ENCODE assay signal across 1 cellular context in the genomic region with DNA sequence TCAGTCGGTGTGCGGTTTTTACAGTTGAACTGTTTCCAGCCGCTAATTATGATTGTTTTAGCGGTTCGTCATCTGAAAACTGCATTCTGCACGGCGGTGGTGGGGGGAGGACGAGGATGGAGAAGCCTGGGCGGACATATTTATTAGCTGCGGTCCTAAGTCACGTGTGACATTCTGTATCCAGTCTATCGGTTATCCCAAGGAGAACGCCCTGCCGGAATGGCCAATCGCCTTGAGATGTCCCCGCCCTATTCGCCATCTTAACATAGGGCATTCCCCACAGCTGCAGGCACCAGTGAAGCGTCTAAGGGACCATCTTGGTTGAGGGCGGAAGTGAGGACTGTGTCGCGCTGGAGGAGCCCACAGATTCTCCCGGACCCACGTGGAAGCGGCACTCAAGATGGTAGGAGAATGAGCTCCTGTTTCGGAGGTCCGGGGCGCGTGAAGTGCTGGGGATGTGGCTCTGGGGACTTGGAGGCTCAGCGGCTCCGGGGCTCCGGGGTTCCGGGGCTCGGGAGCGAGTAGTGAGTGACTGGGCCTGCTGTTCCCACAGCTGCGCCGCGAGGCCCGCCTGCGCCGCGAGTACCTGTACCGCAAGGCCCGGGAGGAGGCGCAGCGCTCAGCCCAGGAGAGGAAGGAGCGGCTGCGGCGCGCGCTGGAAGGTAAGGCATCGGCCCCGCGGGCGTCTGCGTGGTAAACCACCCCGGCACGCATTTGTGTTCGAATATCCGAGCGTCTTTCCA.
TF ChIP-seq lines count a peak whose summit lies in the region.

IMP4 (plus strand) TSS at position 365 of the 743 bp plus-strand sequence; CDS start at position 401, 36 bp downstream.

TF ChIP-seq in HepG2, 621 proteins besides CTCF, POLR2A, EP300 and RAD21 (continued from another document and continues in another):
- TF ChIP-seq, protein P1, sequence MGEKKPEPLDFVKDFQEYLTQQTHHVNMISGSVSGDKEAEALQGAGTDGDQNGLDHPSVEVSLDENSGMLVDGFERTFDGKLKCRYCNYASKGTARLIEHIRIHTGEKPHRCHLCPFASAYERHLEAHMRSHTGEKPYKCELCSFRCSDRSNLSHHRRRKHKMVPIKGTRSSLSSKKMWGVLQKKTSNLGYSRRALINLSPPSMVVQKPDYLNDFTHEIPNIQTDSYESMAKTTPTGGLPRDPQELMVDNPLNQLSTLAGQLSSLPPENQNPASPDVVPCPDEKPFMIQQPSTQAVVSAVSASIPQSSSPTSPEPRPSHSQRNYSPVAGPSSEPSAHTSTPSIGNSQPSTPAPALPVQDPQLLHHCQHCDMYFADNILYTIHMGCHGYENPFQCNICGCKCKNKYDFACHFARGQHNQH (CRISPR knock-in tag; IDR thresholded peaks at IDR 0.05): peak; percentile 91
- no peak; the same call in 1 of the 2 replicates for TF ChIP-seq ZNF652 (CRISPR knock-in tag; IDR thresholded peaks at IDR 0.05; ENCODE audit: borderline replicate concordance, low read depth)
- TF ChIP-seq NR2F2 (IDR thresholded peaks at IDR 0.05; ENCODE audit: borderline replicate concordance, low read depth): peak; percentile 15; the same call in 1 of the 2 replicates
- TF ChIP-seq ZNF446 (CRISPR knock-in tag; IDR thresholded peaks at IDR 0.05): no peak; the same call in 1 of the 2 replicates
- peak; percentile 82; the same call in 1 of the 2 replicates for TF ChIP-seq ZNF343 (CRISPR knock-in tag; IDR thresholded peaks at IDR 0.05)
- TF ChIP-seq PHF5A (CRISPR knock-in tag; IDR thresholded peaks at IDR 0.05; ENCODE audit: low read depth, unreplicated experiment): no peak
- 0 out of 2 replicates have a peak, but pooled peaks have one; percentile 64 for TF ChIP-seq ZNF558 (CRISPR knock-in tag; IDR thresholded peaks at IDR 0.05; ENCODE audit: borderline replicate concordance)
- no peak for TF ChIP-seq ZBTB8A (CRISPR knock-in tag; IDR thresholded peaks at IDR 0.05; ENCODE audit: borderline replicate concordance, low read depth)
- no peak for TF ChIP-seq SYNCRIP (IDR thresholded peaks at IDR 0.05; ENCODE audit: insufficient read depth, low read depth, low read length)
- TF ChIP-seq EZH2 (conservative IDR thresholded peaks at IDR 0.05; ENCODE audit: low read depth, low read length): no peak
- TF ChIP-seq ZNF616 (CRISPR knock-in tag; IDR thresholded peaks at IDR 0.05; ENCODE audit: low read depth): peak; percentile 86; the same call in 1 of the 2 replicates
- no peak for TF ChIP-seq CBX1 (IDR thresholded peaks at IDR 0.05; ENCODE audit: low read depth)
- TF ChIP-seq FOXP1 (IDR thresholded peaks at IDR 0.05): no peak
- TF ChIP-seq FOXP1 (CRISPR knock-in tag; IDR thresholded peaks at IDR 0.05): 0 out of 2 replicates have a peak, but pooled peaks have one; percentile 16
- peak; percentile 12; the same call in 1 of the 2 replicates for TF ChIP-seq ZNF598 (CRISPR knock-in tag; IDR thresholded peaks at IDR 0.05; ENCODE audit: borderline replicate concordance)
- no peak for TF ChIP-seq ARNT (IDR thresholded peaks at IDR 0.05)
- TF ChIP-seq, protein P2, sequence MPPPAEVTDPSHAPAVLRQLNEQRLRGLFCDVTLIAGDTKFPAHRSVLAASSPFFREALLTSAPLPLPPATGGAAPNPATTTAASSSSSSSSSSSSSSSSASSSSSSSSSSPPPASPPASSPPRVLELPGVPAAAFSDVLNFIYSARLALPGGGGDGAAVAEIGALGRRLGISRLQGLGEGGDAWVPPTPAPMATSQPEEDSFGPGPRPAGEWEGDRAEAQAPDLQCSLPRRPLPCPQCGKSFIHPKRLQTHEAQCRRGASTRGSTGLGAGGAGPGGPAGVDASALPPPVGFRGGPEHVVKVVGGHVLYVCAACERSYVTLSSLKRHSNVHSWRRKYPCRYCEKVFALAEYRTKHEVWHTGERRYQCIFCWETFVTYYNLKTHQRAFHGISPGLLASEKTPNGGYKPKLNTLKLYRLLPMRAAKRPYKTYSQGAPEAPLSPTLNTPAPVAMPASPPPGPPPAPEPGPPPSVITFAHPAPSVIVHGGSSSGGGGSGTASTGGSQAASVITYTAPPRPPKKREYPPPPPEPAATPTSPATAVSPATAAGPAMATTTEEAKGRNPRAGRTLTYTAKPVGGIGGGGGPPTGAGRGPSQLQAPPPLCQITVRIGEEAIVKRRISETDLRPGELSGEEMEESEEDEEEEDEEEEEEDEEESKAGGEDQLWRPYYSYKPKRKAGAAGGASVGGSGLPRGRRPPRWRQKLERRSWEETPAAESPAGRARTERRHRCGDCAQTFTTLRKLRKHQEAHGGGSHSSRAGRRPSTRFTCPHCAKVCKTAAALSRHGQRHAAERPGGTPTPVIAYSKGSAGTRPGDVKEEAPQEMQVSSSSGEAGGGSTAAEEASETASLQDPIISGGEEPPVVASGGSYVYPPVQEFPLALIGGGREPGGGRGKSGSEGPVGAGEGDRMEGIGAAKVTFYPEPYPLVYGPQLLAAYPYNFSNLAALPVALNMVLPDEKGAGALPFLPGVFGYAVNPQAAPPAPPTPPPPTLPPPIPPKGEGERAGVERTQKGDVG (CRISPR knock-in tag; IDR thresholded peaks at IDR 0.05; ENCODE audit: borderline replicate concordance): peak; percentile 51; the same call in 1 of the 2 replicates
- no peak; the same call in 1 of the 2 replicates for TF ChIP-seq ZNF629 (CRISPR knock-in tag; conservative IDR thresholded peaks at IDR 0.05)
- 0 out of 2 replicates have a peak, but pooled peaks have one; percentile 23 for TF ChIP-seq ZNF543 (CRISPR knock-in tag; IDR thresholded peaks at IDR 0.05)
- TF ChIP-seq, protein P3, sequence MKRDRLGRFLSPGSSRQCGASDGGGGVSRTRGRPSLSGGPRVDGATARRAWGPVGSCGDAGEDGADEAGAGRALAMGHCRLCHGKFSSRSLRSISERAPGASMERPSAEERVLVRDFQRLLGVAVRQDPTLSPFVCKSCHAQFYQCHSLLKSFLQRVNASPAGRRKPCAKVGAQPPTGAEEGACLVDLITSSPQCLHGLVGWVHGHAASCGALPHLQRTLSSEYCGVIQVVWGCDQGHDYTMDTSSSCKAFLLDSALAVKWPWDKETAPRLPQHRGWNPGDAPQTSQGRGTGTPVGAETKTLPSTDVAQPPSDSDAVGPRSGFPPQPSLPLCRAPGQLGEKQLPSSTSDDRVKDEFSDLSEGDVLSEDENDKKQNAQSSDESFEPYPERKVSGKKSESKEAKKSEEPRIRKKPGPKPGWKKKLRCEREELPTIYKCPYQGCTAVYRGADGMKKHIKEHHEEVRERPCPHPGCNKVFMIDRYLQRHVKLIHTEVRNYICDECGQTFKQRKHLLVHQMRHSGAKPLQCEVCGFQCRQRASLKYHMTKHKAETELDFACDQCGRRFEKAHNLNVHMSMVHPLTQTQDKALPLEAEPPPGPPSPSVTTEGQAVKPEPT (CRISPR knock-in tag; IDR thresholded peaks at IDR 0.05; ENCODE audit: low read depth): peak; percentile 90; the same call in 1 of the 2 replicates
- TF ChIP-seq SSRP1 (CRISPR knock-in tag; IDR thresholded peaks at IDR 0.05): no peak
- TF ChIP-seq MXI1 (IDR thresholded peaks at IDR 0.05; ENCODE audit: borderline replicate concordance, low read depth, low read length): peak; percentile 99
- TF ChIP-seq HNRNPUL1 (IDR thresholded peaks at IDR 0.05; ENCODE audit: low read depth, low read length): no peak
- TF ChIP-seq, protein P4, sequence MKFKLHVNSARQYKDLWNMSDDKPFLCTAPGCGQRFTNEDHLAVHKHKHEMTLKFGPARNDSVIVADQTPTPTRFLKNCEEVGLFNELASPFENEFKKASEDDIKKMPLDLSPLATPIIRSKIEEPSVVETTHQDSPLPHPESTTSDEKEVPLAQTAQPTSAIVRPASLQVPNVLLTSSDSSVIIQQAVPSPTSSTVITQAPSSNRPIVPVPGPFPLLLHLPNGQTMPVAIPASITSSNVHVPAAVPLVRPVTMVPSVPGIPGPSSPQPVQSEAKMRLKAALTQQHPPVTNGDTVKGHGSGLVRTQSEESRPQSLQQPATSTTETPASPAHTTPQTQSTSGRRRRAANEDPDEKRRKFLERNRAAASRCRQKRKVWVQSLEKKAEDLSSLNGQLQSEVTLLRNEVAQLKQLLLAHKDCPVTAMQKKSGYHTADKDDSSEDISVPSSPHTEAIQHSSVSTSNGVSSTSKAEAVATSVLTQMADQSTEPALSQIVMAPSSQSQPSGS (CRISPR knock-in tag; IDR thresholded peaks at IDR 0.05): no peak; the same call in 1 of the 2 replicates
- TF ChIP-seq CERS6 (CRISPR knock-in tag; IDR thresholded peaks at IDR 0.05): no peak
- 0 out of 2 replicates have a peak, but pooled peaks have one; percentile 3 for TF ChIP-seq ZNF230 (CRISPR knock-in tag; IDR thresholded peaks at IDR 0.05)
- no peak for TF ChIP-seq ZBTB49 (CRISPR knock-in tag; IDR thresholded peaks at IDR 0.05; ENCODE audit: borderline replicate concordance)
- peak; percentile 81 for TF ChIP-seq KLF6 (CRISPR knock-in tag; IDR thresholded peaks at IDR 0.05)
- peak; percentile 27; the same call in 1 of the 2 replicates for TF ChIP-seq PRDM10 (CRISPR knock-in tag; IDR thresholded peaks at IDR 0.05; ENCODE audit: low read depth)
- TF ChIP-seq NFAT5 (CRISPR knock-in tag; IDR thresholded peaks at IDR 0.05): no peak
- no peak for TF ChIP-seq EHMT2 (IDR thresholded peaks at IDR 0.05; ENCODE audit: borderline replicate concordance, low read depth, low read length)
- TF ChIP-seq SRF (IDR thresholded peaks at IDR 0.05; ENCODE audit: low read depth, low read length): peak; percentile 30; the same call in 1 of the 2 replicates
